In genomic region chr4:184477201-184477999, GRCh38 we compare ENCODE assay signal across 1 cellular context.
TF ChIP-seq lines count a peak whose summit lies in the region.

No MANE protein-coding gene starts in this region.

TF ChIP-seq in endothelial cell of umbilical vein, 7 proteins besides CTCF, POLR2A, EP300 and RAD21:
- no peak for TF ChIP-seq EZH2 (IDR thresholded peaks at IDR 0.05; ENCODE audit: borderline replicate concordance, low read depth, low read length, severe bottlenecking)
- no peak for TF ChIP-seq MAX (IDR thresholded peaks at IDR 0.05; ENCODE audit: insufficient read depth, insufficient read length)
- no peak for TF ChIP-seq GATA2 (IDR thresholded peaks at IDR 0.05; ENCODE audit: insufficient read depth, insufficient read length, low read depth, low read length)
- no peak for TF ChIP-seq MYC (IDR thresholded peaks at IDR 0.05; ENCODE audit: low read depth, low read length)
- TF ChIP-seq FOS (IDR thresholded peaks at IDR 0.05; ENCODE audit: borderline replicate concordance, insufficient read depth, low read length): no peak
- no peak for TF ChIP-seq POLR2AphosphoS5 (IDR thresholded peaks at IDR 0.05; ENCODE audit: insufficient read depth, low read depth, low read length)
- TF ChIP-seq JUN (IDR thresholded peaks at IDR 0.05; ENCODE audit: borderline replicate concordance, insufficient read depth, insufficient read length, low read depth): no peak
